ENCODE assay signal across 26 cellular contexts in genomic region chr2:96447726-96448125, GRCh38. TPM values are rescaled to one million over a fixed set of nuclear protein-coding genes. Genes with fewer than 3 reads are reported as not detected.
DNase-seq lines count a peak whose midpoint lies in the region; ATAC-seq, FAIRE-seq and TF ChIP-seq lines count a peak whose summit lies in the region.
"Had no signal": no experiment of that assay in that cellular context is flagged by ENCODE, and none has a peak within 500 bp of the region (broad histone marks: within the 10 kb centered on the region; RNA-seq: fewer than 3 reads in every experiment).

No MANE protein-coding gene starts in this region.

- H3K4me3 Mint-ChIP-seq in CD4-positive, CD25-positive, alpha-beta regulatory T cell = no peak overlapping the region
- no peak overlapping the region for H3K4me3 Mint-ChIP-seq in Calu3 (ENCODE audit: low read depth, unreplicated experiment)
- H3K4me3 Mint-ChIP-seq: CD14-positive monocyte; CD4-positive, alpha-beta memory T cell; H9; HFFc6 had no signal

- H2BK120ac ChIP-seq in IMR-90 (ENCODE audit: low read depth, low read length) (no peak overlapping the region), H1 (replicated peaks; ENCODE audit: low read depth, low read length) (no peak overlapping the region)

- H3K23ac ChIP-seq in IMR-90 (ENCODE audit: low read depth, low read length) (no peak overlapping the region), H1 (ENCODE audit: insufficient read length) (no peak overlapping the region)

- no peaks in the 10 kb centered on the region for H3K36me3 Mint-ChIP-seq in CD4-positive, CD25-positive, alpha-beta regulatory T cell
- no peaks in the 10 kb centered on the region for H3K36me3 Mint-ChIP-seq in Calu3 (ENCODE audit: insufficient read depth, unreplicated experiment)
- H3K36me3 Mint-ChIP-seq: CD14-positive monocyte; CD4-positive, alpha-beta memory T cell had no signal

- H3K4me1 ChIP-seq in CD4-positive, CD25-positive, alpha-beta regulatory T cell (ENCODE audit: control insufficient read depth, insufficient read depth, low read length, poor library complexity, severe bottlenecking) = no peaks in the 10 kb centered on the region
- no peaks in the 10 kb centered on the region for H3K4me1 ChIP-seq in IMR-90 (ENCODE audit: control insufficient read depth, insufficient read depth, low read length)
- no peaks in the 10 kb centered on the region for H3K4me1 ChIP-seq in H1 (replicated peaks in 1 of 4; ENCODE audit: control insufficient read depth in 3 of 4, insufficient read depth in 4 of 4, low read length in 3 of 4)
- H3K4me1 ChIP-seq in testis = no peaks in the 10 kb centered on the region
- H3K4me1 ChIP-seq: A549, BE2C had no signal

- H2BK5ac ChIP-seq in IMR-90 (ENCODE audit: low read depth, low read length, poor library complexity, severe bottlenecking) (no peak overlapping the region), H1 (ENCODE audit: low read depth, low read length) (no peak overlapping the region)

- peaks cover 5% of the 10 kb centered on the region for H3K27me3 Mint-ChIP-seq in CD4-positive, CD25-positive, alpha-beta regulatory T cell
- no peaks in the 10 kb centered on the region for H3K27me3 Mint-ChIP-seq in Calu3 (ENCODE audit: unreplicated experiment)

- no peak overlapping the region for H4K5ac ChIP-seq in IMR-90 (ENCODE audit: low read depth, low read length)
- no peak overlapping the region for H4K5ac ChIP-seq in H1 (ENCODE audit: insufficient read length, low read depth, low read length)

- POLR2A ChIA-PET in IMR-90 (lab: Charles Lee; ENCODE audit: unreplicated experiment) (no interaction called here), H1 (lab: Charles Lee; ENCODE audit: partially characterized antibody) (no interaction called here)

- H4K20me1 ChIP-seq in IMR-90 (ENCODE audit: insufficient read depth, low read length) = no peaks in the 10 kb centered on the region
- no peaks in the 10 kb centered on the region for H4K20me1 ChIP-seq in H1 (replicated peaks in 1 of 2; ENCODE audit: control insufficient read depth in 1 of 2, insufficient read depth in 2 of 2, low read length in 2 of 2)
- H4K20me1 ChIP-seq: BLaER1 treated with 17β-estradiol and CSF1 and Interleukin-3, amounts not matched to agents 10 nM and 100 nM had no signal

- H3K36me3 ChIP-seq in CD4-positive, CD25-positive, alpha-beta regulatory T cell (ENCODE audit: control insufficient read depth, insufficient read depth, low read length) = no peaks in the 10 kb centered on the region
- H3K36me3 ChIP-seq in IMR-90 (ENCODE audit: control insufficient read depth, insufficient read depth, low read length) (no peaks in the 10 kb centered on the region), H1 (ENCODE audit: control insufficient read depth in 2 of 4, insufficient read depth in 4 of 4, low read length in 3 of 4) (no peaks in the 10 kb centered on the region), testis (ENCODE audit: low read depth, missing control alignments) (no peaks in the 10 kb centered on the region)
- H3K36me3 ChIP-seq: BE2C; BLaER1 treated with 17β-estradiol and CSF1 and Interleukin-3, amounts not matched to agents 10 nM and 100 nM had no signal

- TF ChIP-seq RAD21 in IMR-90 (IDR thresholded peaks at IDR 0.05; ENCODE audit: low read length) (no peak), H1 (IDR thresholded peaks at IDR 0.05 in 1 of 2, conservative IDR thresholded peaks at IDR 0.05 in 1 of 2; ENCODE audit: low read depth in 2 of 2, low read length in 2 of 2) (no peak)

- dilution Hi-C loops in IMR-90 (cut with HindIII; ENCODE audit: low sequenced_read_pairs, unreplicated experiment) = no loop called here

- no peak overlapping the region for H3K18ac ChIP-seq in IMR-90 (ENCODE audit: low read depth, low read length)
- no peak overlapping the region for H3K18ac ChIP-seq in H1 (ENCODE audit: extremely low read depth, low read length)

- no peak overlapping the region for H2AK9ac ChIP-seq in IMR-90 (replicated peaks; ENCODE audit: low read depth, low read length, poor library complexity)

- in situ Hi-C loops in IMR-90 (cut with MboI; ENCODE audit: low sequenced_read_pairs) = no loop called here

- no peak for TF ChIP-seq POLR2A in IMR-90 (IDR thresholded peaks at IDR 0.05; ENCODE audit: low read depth, low read length)
- TF ChIP-seq POLR2A in H1 (IDR thresholded peaks at IDR 0.05; ENCODE audit: control extremely low read depth in 1 of 2, low read depth in 2 of 2, low read length in 2 of 2) = no peak
- TF ChIP-seq POLR2A in testis (IDR thresholded peaks at IDR 0.05) = no peak

- TF ChIP-seq CTCF in Calu3 (IDR thresholded peaks at IDR 0.05; ENCODE audit: unreplicated experiment) (no peak), IMR-90 (conservative IDR thresholded peaks at IDR 0.05; ENCODE audit: low read depth, low read length) (no peak), H1 (IDR thresholded peaks at IDR 0.05; ENCODE audit: control extremely low read depth in 1 of 3, insufficient read depth in 1 of 3, low read depth in 1 of 3, low read length in 3 of 3) (no peak), testis (IDR thresholded peaks at IDR 0.05) (no peak)

- no peak overlapping the region for H2AK5ac ChIP-seq in IMR-90 (ENCODE audit: low read depth, low read length)
- H2AK5ac ChIP-seq in H1 (ENCODE audit: low read depth, low read length) = no peak overlapping the region

- H4K91ac ChIP-seq in IMR-90 (ENCODE audit: insufficient read depth, low read depth, low read length) (no peak overlapping the region), H1 (replicated peaks; ENCODE audit: insufficient read length, low read length) (no peak overlapping the region)

- H3K14ac ChIP-seq in IMR-90 (replicated peaks; ENCODE audit: low read depth, low read length) = no peak overlapping the region
- H3K14ac ChIP-seq in H1 (ENCODE audit: insufficient read length) = no peak overlapping the region

- no peak overlapping the region for H3K27ac ChIP-seq in CD4-positive, CD25-positive, alpha-beta regulatory T cell (ENCODE audit: insufficient read depth, low read length, poor library complexity, severe bottlenecking)
- H3K27ac ChIP-seq in IMR-90 (ENCODE audit: insufficient read depth, low read length) (no peak overlapping the region), H1 (ENCODE audit: low read depth, low read length) (no peak overlapping the region), testis (no peak overlapping the region)
- H3K27ac ChIP-seq: A549; BLaER1 treated with 17β-estradiol and CSF1 and Interleukin-3, amounts not matched to agents 10 nM and 100 nM had no signal

- CTCF ChIA-PET in Calu3 (lab: Charles Lee) = no interaction called here
- CTCF ChIA-PET in IMR-90 (lab: Yijun Ruan, JAX) = no interaction called here
- CTCF ChIA-PET in H1 (lab: Charles Lee; ENCODE audit: partially characterized antibody) = interaction anchor here (0.9 to 3.4 kb wide), 4 partner anchors 19 to 127 kb away, joined by 3 to 10 read pairs (median 4); no protein-coding TSS in a partner anchor

- no peak for TF ChIP-seq EP300 in H1 (IDR thresholded peaks at IDR 0.05; ENCODE audit: borderline replicate concordance in 1 of 2, low read depth in 2 of 2, low read length in 2 of 2)

- H2BK20ac ChIP-seq in IMR-90 (ENCODE audit: low read depth, low read length) (no peak overlapping the region), H1 (ENCODE audit: low read length) (no peak overlapping the region)

- H3K4ac ChIP-seq in IMR-90 (ENCODE audit: low read depth, low read length) = no peak overlapping the region
- no peak overlapping the region for H3K4ac ChIP-seq in H1 (replicated peaks; ENCODE audit: insufficient read length, low read depth, low read length)

- no peaks in the 10 kb centered on the region for H3K23me2 ChIP-seq in H1 (ENCODE audit: low read depth, low read length)

- H2AFZ ChIP-seq in IMR-90 (replicated peaks; ENCODE audit: low read length, poor library complexity) = no peak overlapping the region
- H2AFZ ChIP-seq in H1 (ENCODE audit: low read length) = 0 out of 2 replicates have a peak overlapping the region, but pooled peaks have one; percentile 54

- H3K4me3 ChIP-seq in CD4-positive, CD25-positive, alpha-beta regulatory T cell (ENCODE audit: low read depth, low read length) = no peak overlapping the region
- H3K4me3 ChIP-seq in IMR-90 (ENCODE audit: insufficient read depth, low read depth, low read length) (no peak overlapping the region), H1 (ENCODE audit: extremely low read depth in 1 of 4, insufficient read depth in 2 of 4, low read depth in 3 of 4, low read length in 4 of 4) (no peak overlapping the region), testis (no peak overlapping the region)
- H3K4me3 ChIP-seq: A549; BLaER1 treated with 17β-estradiol and CSF1 and Interleukin-3, amounts not matched to agents 10 nM and 100 nM; GM12878 had no signal

- no peak for FAIRE-seq in H1 (lab: Jason Lieb, UNC)
- FAIRE-seq: A549, D721Med, GM12878, GM19239 had no signal

- no peak overlapping the region for H2BK12ac ChIP-seq in H1 (ENCODE audit: low read depth, low read length)

- no peak for ATAC-seq in CD4-positive, CD25-positive, alpha-beta regulatory T cell (ENCODE audit: low read depth in 2 of 2)
- ATAC-seq in IMR-90 (ENCODE audit: low read depth) (no peak), GM21360 (IDR thresholded peaks at IDR 0.05; ENCODE audit: unreplicated experiment) (no peak)
- ATAC-seq: A549, GM12878 had no signal

- H3K9me3 Mint-ChIP-seq in CD4-positive, CD25-positive, alpha-beta regulatory T cell = peaks cover 0 to 7% (median 0%) of the 10 kb centered on the region in 7 donors
- H3K9me3 Mint-ChIP-seq in Calu3 (ENCODE audit: low read depth, unreplicated experiment) = peaks cover 7% of the 10 kb centered on the region

- intact Hi-C loops in Calu3 (cut with micrococcal nuclease; ENCODE audit: unreplicated experiment) (no loop called here), IMR-90 (cut with micrococcal nuclease) (no loop called here), testis (cut with DNase I; ENCODE audit: low total_unique reads) (no loop called here)

- H3K27me3 ChIP-seq in CD4-positive, CD25-positive, alpha-beta regulatory T cell (ENCODE audit: control insufficient read depth, insufficient read depth, low read length) = no peaks in the 10 kb centered on the region
- H3K27me3 ChIP-seq in IMR-90 (ENCODE audit: control insufficient read depth, insufficient read depth, low read length) (peaks cover 8% of the 10 kb centered on the region), H1 (replicated peaks in 1 of 4; ENCODE audit: control insufficient read depth in 3 of 4, extremely low read depth in 1 of 4, insufficient read depth in 3 of 4, low read length in 3 of 4) (no peaks in the 10 kb centered on the region), testis (no peaks in the 10 kb centered on the region)
- H3K27me3 ChIP-seq: BE2C; BLaER1 treated with 17β-estradiol and CSF1 and Interleukin-3, amounts not matched to agents 10 nM and 100 nM had no signal

- H3K4me2 ChIP-seq in IMR-90 (ENCODE audit: low read depth, low read length) (no peak overlapping the region), H1 (ENCODE audit: insufficient read depth in 1 of 2, low read depth in 2 of 2, low read length in 2 of 2) (no peak overlapping the region)
- H3K4me2 ChIP-seq: A549; BLaER1 treated with 17β-estradiol and CSF1 and Interleukin-3, amounts not matched to agents 10 nM and 100 nM had no signal

- H3K79me2 ChIP-seq in H1 (ENCODE audit: control insufficient read depth in 1 of 2, insufficient read depth in 2 of 2, low read length in 2 of 2) = no peaks in the 10 kb centered on the region

- H3K79me1 ChIP-seq in IMR-90 (ENCODE audit: low read depth in 1 of 2, low read length in 2 of 2) (no peaks in the 10 kb centered on the region), H1 (ENCODE audit: low read depth, low read length) (no peaks in the 10 kb centered on the region)

- H3K4me1 Mint-ChIP-seq in CD4-positive, CD25-positive, alpha-beta regulatory T cell = no peaks in the 10 kb centered on the region
- H3K4me1 Mint-ChIP-seq in Calu3 (ENCODE audit: low read depth, unreplicated experiment) = peaks cover 25% of the 10 kb centered on the region
- H3K4me1 Mint-ChIP-seq: CD14-positive monocyte; CD4-positive, alpha-beta memory T cell; H9 had no signal

- H3K9ac ChIP-seq in IMR-90 (ENCODE audit: low read depth, low read length) = no peak overlapping the region
- H3K9ac ChIP-seq in H1 (replicated peaks in 1 of 4; ENCODE audit: extremely low read depth in 1 of 4, low read depth in 3 of 4, low read length in 3 of 4) = no peak overlapping the region
- H3K9ac ChIP-seq: BLaER1 treated with 17β-estradiol and CSF1 and Interleukin-3, amounts not matched to agents 10 nM and 100 nM had no signal

- no peaks in the 10 kb centered on the region for H3K9me3 ChIP-seq in CD4-positive, CD25-positive, alpha-beta regulatory T cell (ENCODE audit: control insufficient read depth in 2 of 2, low read length in 2 of 2)
- H3K9me3 ChIP-seq in IMR-90 (ENCODE audit: control insufficient read depth, insufficient read depth, low read length) (no peaks in the 10 kb centered on the region), H1 (ENCODE audit: insufficient read depth in 2 of 2, low read depth in 1 of 2, low read length in 1 of 2) (no peaks in the 10 kb centered on the region), testis (no peaks in the 10 kb centered on the region)
- H3K9me3 ChIP-seq: A549, BE2C had no signal

- no peak overlapping the region for H3K56ac ChIP-seq in IMR-90 (ENCODE audit: extremely low read depth, insufficient read depth, low read length)
- no peak overlapping the region for H3K56ac ChIP-seq in H1 (replicated peaks; ENCODE audit: insufficient read length, low read depth, low read length)

- H3K27ac Mint-ChIP-seq in CD4-positive, CD25-positive, alpha-beta regulatory T cell = peak overlapping the region in 2 of 3 donors; percentile 36 to 56
- H3K27ac Mint-ChIP-seq in Calu3 (ENCODE audit: unreplicated experiment) = peak overlapping the region; percentile 6
- H3K27ac Mint-ChIP-seq: CD4-positive, alpha-beta memory T cell; H9; HFFc6 had no signal

- no peak for DNase-seq in CD4-positive, CD25-positive, alpha-beta regulatory T cell
- no peak for DNase-seq in Calu3
- no peak for DNase-seq in IMR-90
- no peak for DNase-seq in H1 (ENCODE audit: low read depth in 1 of 2, low spot score in 2 of 2)
- no peak for DNase-seq in testis
- no peak for DNase-seq in globus pallidus (ENCODE audit: low spot score)
- DNase-seq: 8988T; ACHN; AML-193; BE2C; CD4-positive, alpha-beta memory T cell; COR-L47; DMS 273 treated with DMSO at 0.1 percent for 48 hours; DMS79; EL; GDM1; H9; HFFc6 had no signal

- BruUV-seq in Calu3 (replicated peaks; lab: Mats Ljungman, UMichigan) (no TSS peak), IMR-90 (replicated peaks; lab: Mats Ljungman, UMichigan) (no TSS peak)

- H4K8ac ChIP-seq in IMR-90 (ENCODE audit: low read depth in 2 of 2, low read length in 2 of 2) (no peak overlapping the region), H1 (ENCODE audit: extremely low read depth, insufficient read depth, low read length) (no peak overlapping the region)

- no peaks in the 10 kb centered on the region for H3K9me1 ChIP-seq in IMR-90 (ENCODE audit: insufficient read depth, low read length)

- H2BK15ac ChIP-seq in IMR-90 (ENCODE audit: low read depth, low read length) (no peak overlapping the region), H1 (ENCODE audit: low read length) (no peak overlapping the region)

RNA-seq across cellular contexts. Expression of gene NEURL3, which starts 57.4 kb away (rescaled TPM):
- not detected for total RNA-seq in CD4-positive, CD25-positive, alpha-beta regulatory T cell
- polyA plus RNA-seq in CD4-positive, CD25-positive, alpha-beta regulatory T cell = under 1 TPM in 1 of 4 donors, not detected in 3; 0.18 TPM
- 18.5 and 19.7 TPM in 2 replicates for total RNA-seq in Calu3 (2022)
- total RNA-seq in IMR-90 (2012; rRNA removed) = not detected in 2 replicates
- polyA plus RNA-seq in IMR-90 (2012; rRNA removed) = not detected in 2 replicates
- polyA plus RNA-seq in IMR-90 (2012; cell fraction: cytosol; rRNA removed) = not detected in 2 replicates
- 0.06 TPM in 1 of 2 replicates, not detected in the other for polyA plus RNA-seq in IMR-90 (2012; cell fraction: nucleus; rRNA removed; ENCODE audit: low replicate concordance)
- not detected in 2 replicates for total RNA-seq in H1 (2021; fragmentation: NEBNext Ultra II Directional; extraction: Animal tissue kit (Norgen Biotek cat#: 25700))
- 0.03 TPM in 1 of 2 replicates, not detected in the other for polyA plus RNA-seq in H1 (2011; rRNA removed)
- not detected for polyA plus RNA-seq in H1 (2011; cell fraction: cytosol; rRNA removed)
- not detected for polyA plus RNA-seq in H1 (2011; cell fraction: nucleus; rRNA removed)
- not detected in 4 replicates for polyA plus RNA-seq in H1 (2012, experiment 1 of 2)
- polyA plus RNA-seq in H1 (2012, experiment 2 of 2) = not detected
- not detected for polyA plus RNA-seq in H1 (2013, experiment 1 of 2)
- polyA plus RNA-seq in H1 (2013, experiment 2 of 2) = not detected
- not detected in 2 replicates for polyA minus RNA-seq in H1 (2011; rRNA and poly(A)+ RNA removed)
- polyA minus RNA-seq in H1 (2011; cell fraction: cytosol; rRNA and poly(A)+ RNA removed) = not detected
- polyA minus RNA-seq in H1 (2011; cell fraction: nucleus; rRNA and poly(A)+ RNA removed) = not detected
- total RNA-seq in testis = 1 to 10 TPM; 1.3 to 1.7 TPM
- polyA plus RNA-seq in testis (ENCODE audit: insufficient read depth, low read depth, low replicate concordance) = 0.78 TPM
- total RNA-seq: H4, H9, HFFc6 had no signal
- polyA plus RNA-seq: CD14-positive monocyte; CD4-positive, alpha-beta memory T cell had no signal
